In genomic region chr12:639566-639965, GRCh38 we compare ENCODE assay signal across 14 cellular contexts. TPM values are rescaled to one million over a fixed set of nuclear protein-coding genes. Genes with fewer than 3 reads are reported as not detected.
A peak's percentile ranks its signal among the peaks of the same experiment; 100 is the strongest.
DNase-seq lines count a peak whose midpoint lies in the region; ATAC-seq and TF ChIP-seq lines count a peak whose summit lies in the region.
"Had no signal": no experiment of that assay in that cellular context is flagged by ENCODE, and none has a peak within 500 bp of the region (broad histone marks: within the 10 kb centered on the region; RNA-seq: fewer than 3 reads in every experiment).

No MANE protein-coding gene starts in this region.

- ATAC-seq in HG03196 (IDR thresholded peaks at IDR 0.05; ENCODE audit: unreplicated experiment): no peak

- H2AFZ ChIP-seq in GM23248: no peak overlapping the region
- H2AFZ ChIP-seq: neural progenitor cell had no signal

- H3K4me2 ChIP-seq in BLaER1 (peak overlapping the region; percentile 8), DOHH2 (ENCODE audit: low read length) (peak overlapping the region; percentile 27), GM23248 (ENCODE audit: unreplicated experiment) (no peak overlapping the region)
- H3K4me2 ChIP-seq: neural progenitor cell had no signal

- no peaks in the 10 kb centered on the region for H3K27me3 ChIP-seq in BLaER1
- H3K27me3 ChIP-seq in DOHH2 (ENCODE audit: control insufficient read depth, low read length): no peaks in the 10 kb centered on the region
- no peaks in the 10 kb centered on the region for H3K27me3 ChIP-seq in GM23248 (replicated peaks; ENCODE audit: insufficient read depth)
- H3K27me3 ChIP-seq: transverse colon had no signal

- in situ Hi-C loops in GM23248 (cut with MboI): no loop called here

- H3K9me2 ChIP-seq in DOHH2 (replicated peaks; ENCODE audit: control insufficient read depth, low read length) (no peaks in the 10 kb centered on the region), GM23248 (ENCODE audit: insufficient read depth) (no peaks in the 10 kb centered on the region)

- H3K79me2 ChIP-seq in DOHH2 (ENCODE audit: control insufficient read depth, low read length): no peaks in the 10 kb centered on the region
- H3K79me2 ChIP-seq in GM23248 (ENCODE audit: insufficient read depth): no peaks in the 10 kb centered on the region

- intact Hi-C loops in activated T-helper 2 cell treated with anti-CD3 and anti-CD28 coated beads, Interferon-gamma antibody, Interleukin-2, Interleukin-4, amounts not matched to agents 10 μg/mL and 5 μg/mL and 100 μg/mL, durations not matched to agents 14 hours and 24 hours and 36 hours (cut with micrococcal nuclease): loop anchor here (1.0 kb wide), 2 partner anchors 9 to 112 kb away; no protein-coding TSS in a partner anchor

- peaks cover 42% of the 10 kb centered on the region for H3K4me1 ChIP-seq in BLaER1
- H3K4me1 ChIP-seq in DOHH2 (ENCODE audit: control insufficient read depth, low read length): peaks cover 62% of the 10 kb centered on the region
- H3K4me1 ChIP-seq in GM23248 (ENCODE audit: insufficient read depth): peaks cover 15% of the 10 kb centered on the region

- H3K27ac Mint-ChIP-seq in activated T-helper 2 cell treated with anti-CD3 and anti-CD28 coated beads, Interferon-gamma antibody, Interleukin-2, Interleukin-4, amounts not matched to agents 10 μg/mL and 5 μg/mL and 100 μg/mL, durations not matched to agents 14 hours and 24 hours and 36 hours: peak overlapping the region; percentile 66
- no peak overlapping the region for H3K27ac Mint-ChIP-seq in neural crest cell (ENCODE audit: unreplicated experiment)
- H3K27ac Mint-ChIP-seq: brain, neural progenitor cell had no signal

- peaks cover 28% of the 10 kb centered on the region for H3F3A ChIP-seq in DOHH2 (ENCODE audit: control insufficient read depth, insufficient read depth)
- H3F3A ChIP-seq in GM23248 (ENCODE audit: insufficient read depth): peaks cover 11% of the 10 kb centered on the region

- H3K4me1 Mint-ChIP-seq in activated T-helper 2 cell treated with anti-CD3 and anti-CD28 coated beads, Interferon-gamma antibody, Interleukin-2, Interleukin-4, amounts not matched to agents 10 μg/mL and 5 μg/mL and 100 μg/mL, durations not matched to agents 14 hours and 24 hours and 36 hours (ENCODE audit: low read depth): peaks cover 40% of the 10 kb centered on the region
- peaks cover 16% of the 10 kb centered on the region for H3K4me1 Mint-ChIP-seq in neural crest cell

- 87 to 91% methylated on average over 5 of the region's 5 CpGs for WGBS in GM23248 (ENCODE audit: low coverage in 1 of 2, low lambda C conversion rate in 2 of 2, missing lambda C conversion rate in 2 of 2), 2 experiments

- no peak overlapping the region for H3K4me3 ChIP-seq in BLaER1
- H3K4me3 ChIP-seq in DOHH2 (ENCODE audit: low read length): 0 out of 2 replicates have a peak overlapping the region, but pooled peaks have one; percentile 12
- no peak overlapping the region for H3K4me3 ChIP-seq in GM23248
- H3K4me3 ChIP-seq: neural progenitor cell, transverse colon had no signal

- H3K36me3 ChIP-seq in BLaER1: no peaks in the 10 kb centered on the region
- peaks cover 6% of the 10 kb centered on the region; the same call in 1 of the 2 replicates for H3K36me3 ChIP-seq in DOHH2 (ENCODE audit: control insufficient read depth, low read length)
- no peaks in the 10 kb centered on the region for H3K36me3 ChIP-seq in GM23248 (ENCODE audit: low read depth)
- H3K36me3 ChIP-seq: neural progenitor cell, transverse colon had no signal

- H3K4me3 Mint-ChIP-seq in activated T-helper 2 cell treated with anti-CD3 and anti-CD28 coated beads, Interferon-gamma antibody, Interleukin-2, Interleukin-4, amounts not matched to agents 10 μg/mL and 5 μg/mL and 100 μg/mL, durations not matched to agents 14 hours and 24 hours and 36 hours (ENCODE audit: low read depth): no peak overlapping the region
- H3K4me3 Mint-ChIP-seq in neural crest cell: peak overlapping the region; percentile 9
- H3K4me3 Mint-ChIP-seq: brain, neural progenitor cell had no signal

- no peak overlapping the region for H3K27ac ChIP-seq in BLaER1
- peak overlapping the region; percentile 16 for H3K27ac ChIP-seq in DOHH2 (ENCODE audit: low read depth, low read length)
- no peak overlapping the region for H3K27ac ChIP-seq in GM23248
- H3K27ac ChIP-seq: epithelial cell of prostate, neural progenitor cell had no signal

- no peak for DNase-seq in activated T-helper 2 cell treated with anti-CD3 and anti-CD28 coated beads, Interferon-gamma antibody, Interleukin-2, Interleukin-4, amounts not matched to agents 10 μg/mL and 5 μg/mL and 100 μg/mL, durations not matched to agents 14 hours and 24 hours and 36 hours (ENCODE audit: low spot score)
- DNase-seq in neural crest cell (ENCODE audit: low read depth, low spot score) (no peak), GM23248 (no peak), NCI-H1105 treated with DMSO at 0.1 percent for 48 hours (lab: John Stamatoyannopoulos, UW) (no peak), UCSD-AML1 (lab: John Stamatoyannopoulos, UW; ENCODE audit: unreplicated experiment) (no peak)
- DNase-seq: NCI-H1092, NCI-H69, transverse colon had no signal

- H3K9me3 Mint-ChIP-seq in activated T-helper 2 cell treated with anti-CD3 and anti-CD28 coated beads, Interferon-gamma antibody, Interleukin-2, Interleukin-4, amounts not matched to agents 10 μg/mL and 5 μg/mL and 100 μg/mL, durations not matched to agents 14 hours and 24 hours and 36 hours: no peaks in the 10 kb centered on the region
- H3K9me3 Mint-ChIP-seq in neural crest cell: no peaks in the 10 kb centered on the region
- H3K9me3 Mint-ChIP-seq: neural progenitor cell had no signal

- peaks cover 3% of the 10 kb centered on the region for H3K36me3 Mint-ChIP-seq in activated T-helper 2 cell treated with anti-CD3 and anti-CD28 coated beads, Interferon-gamma antibody, Interleukin-2, Interleukin-4, amounts not matched to agents 10 μg/mL and 5 μg/mL and 100 μg/mL, durations not matched to agents 14 hours and 24 hours and 36 hours (ENCODE audit: low read depth)
- H3K36me3 Mint-ChIP-seq in neural crest cell (ENCODE audit: low read depth): no peaks in the 10 kb centered on the region
- H3K36me3 Mint-ChIP-seq: brain, neural progenitor cell had no signal

- no peak for TF ChIP-seq CTCF in DOHH2 (IDR thresholded peaks at IDR 0.05; ENCODE audit: low read depth, low read length, poor library complexity, severe bottlenecking)
- TF ChIP-seq CTCF in neural crest cell (conservative IDR thresholded peaks at IDR 0.05): no peak

- no peaks in the 10 kb centered on the region for H4K20me1 ChIP-seq in BLaER1
- no peaks in the 10 kb centered on the region for H4K20me1 ChIP-seq in DOHH2 (ENCODE audit: control insufficient read depth, insufficient read depth, low read depth, low read length)
- H4K20me1 ChIP-seq in GM23248 (ENCODE audit: insufficient read depth): no peaks in the 10 kb centered on the region

- H3K9me3 ChIP-seq in BLaER1 (no peaks in the 10 kb centered on the region), DOHH2 (ENCODE audit: control insufficient read depth, insufficient read depth, low read length) (no peaks in the 10 kb centered on the region), GM23248 (ENCODE audit: low read depth) (no peaks in the 10 kb centered on the region)
- H3K9me3 ChIP-seq: transverse colon had no signal

- H3K27me3 Mint-ChIP-seq in activated T-helper 2 cell treated with anti-CD3 and anti-CD28 coated beads, Interferon-gamma antibody, Interleukin-2, Interleukin-4, amounts not matched to agents 10 μg/mL and 5 μg/mL and 100 μg/mL, durations not matched to agents 14 hours and 24 hours and 36 hours (ENCODE audit: low read depth): no peaks in the 10 kb centered on the region
- no peaks in the 10 kb centered on the region for H3K27me3 Mint-ChIP-seq in neural crest cell (ENCODE audit: low read depth)
- H3K27me3 Mint-ChIP-seq: brain had no signal

- H3K9ac ChIP-seq in BLaER1 (no peak overlapping the region), GM23248 (no peak overlapping the region)
- H3K9ac ChIP-seq: neural progenitor cell had no signal

RNA-seq across cellular contexts. Expression of gene NINJ2, which starts 23.7 kb away (rescaled TPM):
- 3.1 and 4.6 TPM in 2 replicates for total RNA-seq in activated T-helper 2 cell treated with anti-CD3 and anti-CD28 coated beads, Interferon-gamma antibody, Interleukin-2, Interleukin-4, amounts not matched to agents 10 μg/mL and 5 μg/mL and 100 μg/mL, durations not matched to agents 14 hours and 24 hours and 36 hours
- total RNA-seq in neural crest cell: 0.42 TPM in 1 of 2 replicates, not detected in the other
- total RNA-seq in GM23248 (2014; rRNA removed; shearing (Covaris generic)): 5.2 and 5.9 TPM in 2 replicates
- polyA plus RNA-seq in GM23248 (2016; fragmentation: Nextera tagmentation; extraction: Ambion mirVana): 4.9 and 6.4 TPM in 2 replicates
